ENCODE assay signal across 12 cellular contexts in genomic region chr17:47286198-47286914, GRCh38. TPM values are rescaled to one million over a fixed set of nuclear protein-coding genes. Genes with fewer than 3 reads are reported as not detected.
DNase-seq lines count a peak whose midpoint lies in the region; ATAC-seq, FAIRE-seq and TF ChIP-seq lines count a peak whose summit lies in the region.
"Had no signal": no experiment of that assay in that cellular context is flagged by ENCODE, and none has a peak within 500 bp of the region (broad histone marks: within the 10 kb centered on the region; RNA-seq: fewer than 3 reads in every experiment).

No MANE protein-coding gene starts in this region.

- BruUV-seq in HepG2 (replicated peaks; lab: Mats Ljungman, UMichigan), result no TSS peak

- H3K9me2 ChIP-seq in OCI-LY1 (ENCODE audit: low read depth, low read length), result no peaks in the 10 kb centered on the region

- H4K20me1 ChIP-seq in HepG2 (ENCODE audit: insufficient read depth, low read length) (no peaks in the 10 kb centered on the region), OCI-LY1 (ENCODE audit: insufficient read depth, low read length) (no peaks in the 10 kb centered on the region)

- H2AFZ ChIP-seq in HepG2 (ENCODE audit: low read length), result no peak overlapping the region
- peak overlapping the region; percentile 17; the same call in 1 of the 2 replicates for H2AFZ ChIP-seq in OCI-LY1 (ENCODE audit: low read length)

- in situ Hi-C loops in HepG2 (cut with HindIII; ENCODE audit: extremely low pct_ligation_motif_present, low pct_unique_long_range_greater_than_20kb), result no loop called here

- TF ChIP-seq CTCF in HepG2 (CRISPR knock-in tag; IDR thresholded peaks at IDR 0.05), result no peak
- TF ChIP-seq CTCF in right lobe of liver (IDR thresholded peaks at IDR 0.05), result no peak
- no peak for TF ChIP-seq CTCF in OCI-LY1 (IDR thresholded peaks at IDR 0.05; ENCODE audit: low read length)

- no peak overlapping the region for H3K4me2 ChIP-seq in HepG2 (ENCODE audit: low read depth, low read length)
- H3K4me2 ChIP-seq in OCI-LY1 (ENCODE audit: low read length), result peak overlapping the region; percentile 33; the same call in 1 of the 2 replicates

- no peak for ATAC-seq in HepG2
- ATAC-seq in right lobe of liver, result no peak
- peak; percentile 55 for ATAC-seq in HG02840 (IDR thresholded peaks at IDR 0.05; ENCODE audit: low FRiP score, unreplicated experiment)

- CTCF ChIA-PET in HepG2 (lab: Yijun Ruan, JAX; ENCODE audit: low intra/inter-chr PET ratio, low total read pairs), result no interaction called here

- no peak for TF ChIP-seq EP300 in HepG2 (IDR thresholded peaks at IDR 0.05; ENCODE audit: low read depth in 2 of 2, low read length in 2 of 2)
- no peak for TF ChIP-seq EP300 in HepG2 (CRISPR knock-in tag; IDR thresholded peaks at IDR 0.05; ENCODE audit: borderline replicate concordance)

- H3K4me1 ChIP-seq in HepG2 (ENCODE audit: insufficient read depth, low read length) (peaks cover 12% of the 10 kb centered on the region), right lobe of liver (peaks cover 0 to 21% (median 4%) of the 10 kb centered on the region in 4 donors), OCI-LY1 (ENCODE audit: insufficient read depth, low read length, severe bottlenecking) (peaks cover 19% of the 10 kb centered on the region)

- intact Hi-C loops in HepG2 (cut with micrococcal nuclease; ENCODE audit: unreplicated experiment), result no loop called here
- intact Hi-C loops in right lobe of liver (cut with DNase I), result no loop called here

- no peak for TF ChIP-seq RAD21 in HepG2 (CRISPR knock-in tag; IDR thresholded peaks at IDR 0.05)

- TF ChIP-seq POLR2A in HepG2 (IDR thresholded peaks at IDR 0.05; ENCODE audit: insufficient read depth in 1 of 2, low read depth in 2 of 2, low read length in 2 of 2), result no peak
- no peak for TF ChIP-seq POLR2A in right lobe of liver (IDR thresholded peaks at IDR 0.05)

- H3K27me3 ChIP-seq in HepG2 (ENCODE audit: control insufficient read depth in 1 of 2, insufficient read depth in 2 of 2, low read length in 2 of 2) (peaks cover 1 to 17% of the 10 kb centered on the region in 2 experiments; a peak in 2 of 5 replicates), right lobe of liver (no peaks in the 10 kb centered on the region), OCI-LY1 (ENCODE audit: insufficient read depth, low read length) (no peaks in the 10 kb centered on the region)

- no peaks in the 10 kb centered on the region; the same call in 1 of the 2 replicates for H3F3A ChIP-seq in OCI-LY1 (ENCODE audit: insufficient read depth, low read length)

- no peak for DNase-seq in HepG2 (ENCODE audit: low spot score)
- no peak for DNase-seq in right lobe of liver
- no peak for DNase-seq in epidermal melanocyte (ENCODE audit: insufficient read length, low spot score)
- DNase-seq in hippocampal formation (lab: John Stamatoyannopoulos, UW), result no peak
- DNase-seq in SIG-M5 (lab: John Stamatoyannopoulos, UW), result no peak
- DNase-seq in NCI-H2227 treated with DMSO at 0.1 percent for 48 hours (lab: John Stamatoyannopoulos, UW), result no peak
- DNase-seq: C1 segment of cervical spinal cord, NCI-H510A treated with DMSO at 0.1 percent for 48 hours had no signal

- H3K27ac ChIP-seq in HepG2 (ENCODE audit: extremely low read length, insufficient read depth, low read length), result no peak overlapping the region
- no peak overlapping the region for H3K27ac ChIP-seq in right lobe of liver
- peak overlapping the region; percentile 59 for H3K27ac ChIP-seq in OCI-LY1 (ENCODE audit: low read depth, low read length, poor library complexity, severe bottlenecking)
- H3K27ac ChIP-seq: VCaP had no signal

- no peaks in the 10 kb centered on the region for H3K79me2 ChIP-seq in HepG2 (ENCODE audit: insufficient read depth, low read length)
- H3K79me2 ChIP-seq in OCI-LY1 (ENCODE audit: insufficient read depth, low read length), result no peaks in the 10 kb centered on the region

- POLR2A ChIA-PET in HepG2 (lab: Yijun Ruan, JAX), result no interaction called here

- H3K36me3 ChIP-seq in HepG2 (replicated peaks in 1 of 2; ENCODE audit: control insufficient read depth in 1 of 2, insufficient read depth in 2 of 2, low read length in 2 of 2) (no peaks in the 10 kb centered on the region), right lobe of liver (no peaks in the 10 kb centered on the region), OCI-LY1 (ENCODE audit: insufficient read depth, low read length) (no peaks in the 10 kb centered on the region)

- FAIRE-seq in HepG2 (lab: Jason Lieb, UNC), result no peak
- FAIRE-seq: astrocyte had no signal

- 70% methylated on average over 6 of the region's 6 CpGs for WGBS in HepG2 (ENCODE audit: low lambda C conversion rate)
- 87% methylated on average over 6 of the region's 6 CpGs for WGBS in right lobe of liver (ENCODE audit: insufficient coverage, low coverage, low lambda C conversion rate, missing lambda C conversion rate)

- H3K4me3 ChIP-seq in HepG2 (replicated peaks in 1 of 3; ENCODE audit: insufficient read depth in 1 of 3, low read depth in 2 of 3, low read length in 3 of 3) (no peak overlapping the region), right lobe of liver (no peak overlapping the region), OCI-LY1 (ENCODE audit: low read depth, low read length, poor library complexity, severe bottlenecking) (no peak overlapping the region)

- H3K9me3 ChIP-seq in HepG2 (ENCODE audit: low read length), result no peaks in the 10 kb centered on the region
- no peaks in the 10 kb centered on the region for H3K9me3 ChIP-seq in right lobe of liver
- no peaks in the 10 kb centered on the region for H3K9me3 ChIP-seq in OCI-LY1 (ENCODE audit: low read length)

- H3K9ac ChIP-seq in HepG2 (ENCODE audit: insufficient read depth, low read depth, low read length) (no peak overlapping the region), OCI-LY1 (ENCODE audit: low read length) (peak overlapping the region; percentile 5; the same call in 1 of the 2 replicates)

RNA-seq across cellular contexts. Expression of gene ITGB3, which starts 32.7 kb away (rescaled TPM):
- total RNA-seq in HepG2 (2016; rRNA removed; fragmentation: Illumina TruSeq; extraction: Trizol) (0.15 and 0.31 TPM in 2 replicates), right lobe of liver (1 to 10 TPM; 2.2 to 8.0 (median 4.8) TPM)
- total RNA-seq in HepG2 (2016; cell fraction: cytosol; rRNA removed; fragmentation: Illumina TruSeq; extraction: Trizol; ENCODE audit: low read depth), result not detected in 2 replicates
- 0.31 and 0.37 TPM in 2 replicates for total RNA-seq in HepG2 (2016; cell fraction: insoluble cytoplasmic fraction; rRNA removed; fragmentation: Illumina TruSeq; extraction: Trizol)
- total RNA-seq in HepG2 (2016; cell fraction: membrane; rRNA removed; fragmentation: Illumina TruSeq; extraction: Trizol), result not detected in 2 replicates
- total RNA-seq in HepG2 (2016; cell fraction: nucleus; rRNA removed; fragmentation: Illumina TruSeq; extraction: Trizol), result 0.41 and 0.50 TPM in 2 replicates
- 0.09 and 0.10 TPM in 2 replicates for polyA plus RNA-seq in HepG2 (2011; rRNA removed)
- polyA plus RNA-seq in HepG2 (2011; cell fraction: cytosol; rRNA removed), result 0.07 and 0.09 TPM in 2 replicates
- 0.14 TPM in 2 replicates for polyA plus RNA-seq in HepG2 (2011; cell fraction: nucleus; rRNA removed)
- polyA plus RNA-seq in HepG2 (2012), result not detected in 2 replicates
- polyA plus RNA-seq in HepG2 (2016; cell fraction: cytosol; fragmentation: Illumina TruSeq; extraction: Trizol; ENCODE audit: low read depth), result not detected in 2 replicates
- 0.07 TPM in 1 of 2 replicates, not detected in the other for polyA plus RNA-seq in HepG2 (2016; cell fraction: insoluble cytoplasmic fraction; fragmentation: Illumina TruSeq; extraction: Trizol; ENCODE audit: low read depth)
- not detected in 2 replicates for polyA plus RNA-seq in HepG2 (2016; cell fraction: membrane; fragmentation: Illumina TruSeq; extraction: Trizol; ENCODE audit: low read depth)
- 0.15 TPM in 1 of 2 replicates, not detected in the other for polyA plus RNA-seq in HepG2 (2016; cell fraction: nucleus; fragmentation: Illumina TruSeq; extraction: Trizol; ENCODE audit: insufficient read depth, low read depth)
- polyA minus RNA-seq in HepG2 (2011; rRNA and poly(A)+ RNA removed; ENCODE audit: low replicate concordance), result 0.82 TPM in 1 of 2 replicates, not detected in the other
- not detected in 2 replicates for polyA minus RNA-seq in HepG2 (2011; cell fraction: cytosol; rRNA and poly(A)+ RNA removed)
- 0.12 TPM in 1 of 2 replicates, not detected in the other for polyA minus RNA-seq in HepG2 (2011; cell fraction: nucleus; rRNA and poly(A)+ RNA removed)

RNA-seq across cellular contexts. Expression of gene EFCAB13, which starts 37.4 kb away (rescaled TPM):
- 0.71 and 0.73 TPM in 2 replicates for total RNA-seq in HepG2 (2016; rRNA removed; fragmentation: Illumina TruSeq; extraction: Trizol)
- total RNA-seq in HepG2 (2016; cell fraction: cytosol; rRNA removed; fragmentation: Illumina TruSeq; extraction: Trizol; ENCODE audit: low read depth), result 0.81 and 1.1 TPM in 2 replicates
- total RNA-seq in HepG2 (2016; cell fraction: insoluble cytoplasmic fraction; rRNA removed; fragmentation: Illumina TruSeq; extraction: Trizol), result 0.26 and 0.59 TPM in 2 replicates
- 0.49 and 0.79 TPM in 2 replicates for total RNA-seq in HepG2 (2016; cell fraction: membrane; rRNA removed; fragmentation: Illumina TruSeq; extraction: Trizol)
- 1.0 and 1.7 TPM in 2 replicates for total RNA-seq in HepG2 (2016; cell fraction: nucleus; rRNA removed; fragmentation: Illumina TruSeq; extraction: Trizol)
- polyA plus RNA-seq in HepG2 (2011; rRNA removed), result 0.22 and 0.57 TPM in 2 replicates
- 0.07 and 0.18 TPM in 2 replicates for polyA plus RNA-seq in HepG2 (2011; cell fraction: cytosol; rRNA removed)
- 0.11 and 0.40 TPM in 2 replicates for polyA plus RNA-seq in HepG2 (2011; cell fraction: nucleus; rRNA removed)
- 1.5 and 2.1 TPM in 2 replicates for polyA plus RNA-seq in HepG2 (2012)
- polyA plus RNA-seq in HepG2 (2016; cell fraction: cytosol; fragmentation: Illumina TruSeq; extraction: Trizol; ENCODE audit: low read depth), result 0.23 TPM in 2 replicates
- 0.35 and 1.1 TPM in 2 replicates for polyA plus RNA-seq in HepG2 (2016; cell fraction: insoluble cytoplasmic fraction; fragmentation: Illumina TruSeq; extraction: Trizol; ENCODE audit: low read depth)
- 0.29 and 0.30 TPM in 2 replicates for polyA plus RNA-seq in HepG2 (2016; cell fraction: membrane; fragmentation: Illumina TruSeq; extraction: Trizol; ENCODE audit: low read depth)
- 1.1 and 1.9 TPM in 2 replicates for polyA plus RNA-seq in HepG2 (2016; cell fraction: nucleus; fragmentation: Illumina TruSeq; extraction: Trizol; ENCODE audit: insufficient read depth, low read depth)
- polyA minus RNA-seq in HepG2 (2011; rRNA and poly(A)+ RNA removed; ENCODE audit: low replicate concordance), result 0.75 TPM in 1 of 2 replicates, not detected in the other
- not detected in 2 replicates for polyA minus RNA-seq in HepG2 (2011; cell fraction: cytosol; rRNA and poly(A)+ RNA removed)
- polyA minus RNA-seq in HepG2 (2011; cell fraction: nucleus; rRNA and poly(A)+ RNA removed), result 1.8 and 2.4 TPM in 2 replicates
- 1 to 10 TPM in 5 of 6 experiments, under 1 TPM in 1; 0.68 to 7.2 (median 3.2) TPM for total RNA-seq in right lobe of liver
